In the genomic region with DNA sequence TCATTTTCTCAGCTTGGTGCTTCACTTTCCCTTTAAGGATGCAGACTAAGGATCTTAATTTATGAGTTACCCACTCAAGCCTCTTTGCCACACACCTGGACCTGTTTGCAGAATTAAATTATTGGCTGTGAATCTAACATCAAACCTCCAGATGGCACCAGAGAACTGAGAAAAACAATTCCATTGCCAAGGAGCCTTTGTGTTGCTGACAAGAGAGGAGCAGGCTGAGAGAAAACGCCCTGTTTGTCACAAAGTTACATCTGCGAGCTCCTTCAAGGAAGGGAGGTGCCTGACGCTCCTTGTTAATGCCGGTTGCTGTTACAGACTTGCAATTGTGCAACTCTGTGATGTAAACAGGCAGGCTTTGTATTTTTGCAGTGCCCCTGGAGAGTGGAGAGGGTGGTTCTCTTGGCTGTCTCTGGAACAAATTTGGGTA, we compare ENCODE assay signal across 8 cellular contexts. TPM values are rescaled to one million over a fixed set of nuclear protein-coding genes. Genes with fewer than 3 reads are reported as not detected.
A peak's percentile ranks its signal among the peaks of the same experiment; 100 is the strongest.
DNase-seq lines count a peak whose midpoint lies in the region; ATAC-seq, FAIRE-seq and TF ChIP-seq lines count a peak whose summit lies in the region.

No MANE protein-coding gene starts in this region.

- no peak overlapping the region for H3K27ac ChIP-seq in left lung

- H3K27ac Mint-ChIP-seq in activated naive CD4-positive, alpha-beta T cell treated with anti-CD3 and anti-CD28 coated beads for 36 hours, result no peak overlapping the region
- H3K27ac Mint-ChIP-seq in type B pancreatic cell, result peak overlapping the region; percentile 79

- H3K9me3 Mint-ChIP-seq in activated naive CD4-positive, alpha-beta T cell treated with anti-CD3 and anti-CD28 coated beads for 36 hours, result no peaks in the 10 kb centered on the region
- no peaks in the 10 kb centered on the region for H3K9me3 Mint-ChIP-seq in type B pancreatic cell

- CTCF ChIA-PET in activated naive CD4-positive, alpha-beta T cell treated with anti-CD3 and anti-CD28 coated beads for 36 hours (lab: Charles Lee), result interaction anchor here (0.6 to 2.2 kb wide), 13 partner anchors 9 to 694 kb away, joined by 3 to 13 read pairs (median 4); no protein-coding TSS in a partner anchor

- no peaks in the 10 kb centered on the region for H3K36me3 ChIP-seq in left lung

- H3K27me3 ChIP-seq in left lung, result peaks cover 0 to 17% of the 10 kb centered on the region in 2 donors

- FAIRE-seq in GM12892 (lab: Jason Lieb, UNC), result no peak

- no peaks in the 10 kb centered on the region for H3K36me3 Mint-ChIP-seq in activated naive CD4-positive, alpha-beta T cell treated with anti-CD3 and anti-CD28 coated beads for 36 hours (ENCODE audit: low read depth)
- no peaks in the 10 kb centered on the region for H3K36me3 Mint-ChIP-seq in type B pancreatic cell

- peak; percentile 85 for ATAC-seq in left lung

- H3K4me3 ChIP-seq in left lung, result no peak overlapping the region

- intact Hi-C loops in activated naive CD4-positive, alpha-beta T cell treated with anti-CD3 and anti-CD28 coated beads for 36 hours (cut with micrococcal nuclease), result loop anchor here (1.0 kb wide), 1 partner anchor 529 kb away; no protein-coding TSS in a partner anchor
- intact Hi-C loops in left lung (cut with DNase I), result no loop called here

- TF ChIP-seq POLR2A in GM12892 (IDR thresholded peaks at IDR 0.05; ENCODE audit: low read depth, low read length), result no peak

- no peaks in the 10 kb centered on the region for H3K4me1 ChIP-seq in left lung

- peaks cover 14% of the 10 kb centered on the region for H3K27me3 Mint-ChIP-seq in activated naive CD4-positive, alpha-beta T cell treated with anti-CD3 and anti-CD28 coated beads for 36 hours (ENCODE audit: low read depth)
- peaks cover 19% of the 10 kb centered on the region for H3K27me3 Mint-ChIP-seq in type B pancreatic cell

- H3K4me3 Mint-ChIP-seq in activated naive CD4-positive, alpha-beta T cell treated with anti-CD3 and anti-CD28 coated beads for 36 hours, result no peak overlapping the region
- peak overlapping the region; percentile 67 for H3K4me3 Mint-ChIP-seq in type B pancreatic cell

- DNase-seq in activated naive CD4-positive, alpha-beta T cell treated with anti-CD3 and anti-CD28 coated beads for 36 hours, result peak; percentile 31
- DNase-seq in activated naive CD4-positive, alpha-beta T cell treated with anti-CD3 and anti-CD28 coated beads, Interleukin-2, amount 50 U/mL, for 16 hours, result no peak
- DNase-seq in M059J (ENCODE audit: low read depth) (peak; percentile 60), RKO (ENCODE audit: low spot score) (peak; percentile 67), dermis blood vessel endothelial cell (peak; percentile 81), left lung (no peak), type B pancreatic cell (ENCODE audit: extremely low spot score, unreplicated experiment) (no peak), GM12892 (ENCODE audit: insufficient read length) (no peak)

- H3K4me1 Mint-ChIP-seq in activated naive CD4-positive, alpha-beta T cell treated with anti-CD3 and anti-CD28 coated beads for 36 hours (ENCODE audit: low read depth), result peaks cover 12% of the 10 kb centered on the region
- peaks cover 14% of the 10 kb centered on the region for H3K4me1 Mint-ChIP-seq in type B pancreatic cell (ENCODE audit: unreplicated experiment)

- TF ChIP-seq CTCF in left lung (IDR thresholded peaks at IDR 0.05) (no peak), type B pancreatic cell (conservative IDR thresholded peaks at IDR 0.05) (peak; percentile 85)

- no peaks in the 10 kb centered on the region for H3K9me3 ChIP-seq in left lung

RNA-seq across cellular contexts. Expression of gene TMC3, which starts 36.3 kb away (rescaled TPM):
- total RNA-seq in activated naive CD4-positive, alpha-beta T cell treated with anti-CD3 and anti-CD28 coated beads for 36 hours, result not detected
- total RNA-seq in M059J (2014; rRNA removed; shearing (Covaris generic)), result not detected in 2 replicates
- total RNA-seq in dermis blood vessel endothelial cell (0.05 TPM in 1 of 2 replicates, not detected in the other), left lung (not detected), type B pancreatic cell (ENCODE audit: low replicate concordance) (0.07 and 0.10 TPM in 2 replicates)
- polyA plus RNA-seq in GM12892 (2012; ENCODE audit: missing spikeins), result 0.13 TPM

Comparison
In these comparisons a context has a peak if more than half of its experiments do, and no peak if none do; other contexts are left out.
1. DNase-seq: peak in activated naive CD4-positive, alpha-beta T cell treated with anti-CD3 and anti-CD28 coated beads for 36 hours (single experiment), M059J (single experiment), RKO (single experiment) and dermis blood vessel endothelial cell (single experiment); none in activated naive CD4-positive, alpha-beta T cell treated with anti-CD3 and anti-CD28 coated beads, Interleukin-2, amount 50 U/mL, for 16 hours (single experiment), left lung (0 of 2), type B pancreatic cell (single experiment) and GM12892 (single experiment).